Comparison of ENCODE assay signal across 9 cellular contexts in genomic region chr5:140631831-140632365, GRCh38. TPM values are rescaled to one million over a fixed set of nuclear protein-coding genes. Genes with fewer than 3 reads are reported as not detected.
DNase-seq lines count a peak whose midpoint lies in the region; ATAC-seq, FAIRE-seq and TF ChIP-seq lines count a peak whose summit lies in the region.
"Had no signal": no experiment of that assay in that cellular context is flagged by ENCODE, and none has a peak within 500 bp of the region (broad histone marks: within the 10 kb centered on the region; RNA-seq: fewer than 3 reads in every experiment).

No MANE protein-coding gene starts in this region.

- POLR2A ChIA-PET in CD4-positive, alpha-beta T cell (lab: Charles Lee) = interaction anchor here (1.2 to 2.7 kb wide), 11 partner anchors 11 to 285 kb away, joined by 4 to 45 read pairs (median 5); partner anchors contain the start of genes ANKHD1, APBB3, EIF4EBP3 and HARS1
- POLR2A ChIA-PET in IMR-90 (lab: Charles Lee; ENCODE audit: unreplicated experiment) = no interaction called here

- FAIRE-seq in keratinocyte (lab: Jason Lieb, UNC) = no peak

- no peak overlapping the region for H3K27ac ChIP-seq in CD4-positive, alpha-beta T cell (ENCODE audit: low read depth, low read length)
- H3K27ac ChIP-seq in IMR-90 (ENCODE audit: insufficient read depth, low read length) (no peak overlapping the region), angular gyrus (ENCODE audit: low read depth, low read length) (peak overlapping the region; percentile 67), keratinocyte (ENCODE audit: control insufficient read depth, insufficient read depth, low read length) (no peak overlapping the region), substantia nigra (ENCODE audit: low read depth, low read length, poor library complexity, severe bottlenecking) (peak overlapping the region; percentile 74), mesendoderm (ENCODE audit: low read depth, low read length) (no peak overlapping the region)
- H3K27ac ChIP-seq: cardiac muscle cell had no signal

- no peaks in the 10 kb centered on the region for H3K27me3 Mint-ChIP-seq in CD4-positive, alpha-beta T cell

- H4K20me1 ChIP-seq in IMR-90 (ENCODE audit: insufficient read depth, low read length) (no peaks in the 10 kb centered on the region), keratinocyte (ENCODE audit: control insufficient read depth, extremely low read depth, insufficient read depth, low read length) (no peaks in the 10 kb centered on the region)

- intact Hi-C loops in CD4-positive, alpha-beta T cell (cut with DNase I, micrococcal nuclease) = loop anchor here in 1 of 2 experiments (2.0 to 10.0 kb wide), 2 partner anchors 259 to 527 kb away; no protein-coding TSS in a partner anchor
- intact Hi-C loops in IMR-90 (cut with micrococcal nuclease) = loop anchor here (10.0 kb wide), 1 partner anchor 387 kb away; no protein-coding TSS in a partner anchor

- no peaks in the 10 kb centered on the region for H3K36me3 ChIP-seq in IMR-90 (ENCODE audit: control insufficient read depth, insufficient read depth, low read length)
- H3K36me3 ChIP-seq in keratinocyte (ENCODE audit: control insufficient read depth in 2 of 2, extremely low read depth in 1 of 2, insufficient read depth in 2 of 2, low read length in 2 of 2) = no peaks in the 10 kb centered on the region
- H3K36me3 ChIP-seq in mesendoderm (ENCODE audit: control insufficient read depth, insufficient read depth, low read length) = no peaks in the 10 kb centered on the region
- H3K36me3 ChIP-seq: cardiac muscle cell had no signal

- TF ChIP-seq CTCF in CD4-positive, alpha-beta T cell (IDR thresholded peaks at IDR 0.05) = no peak
- no peak for TF ChIP-seq CTCF in IMR-90 (conservative IDR thresholded peaks at IDR 0.05; ENCODE audit: low read depth, low read length)
- no peak for TF ChIP-seq CTCF in keratinocyte (optimal IDR thresholded peaks at IDR 0.05 in 1 of 3, IDR thresholded peaks at IDR 0.05 in 1 of 3, conservative IDR thresholded peaks at IDR 0.05 in 1 of 3; ENCODE audit: extremely low read depth in 1 of 3, insufficient read depth in 2 of 3, low read length in 3 of 3)

- H3K14ac ChIP-seq in IMR-90 (replicated peaks; ENCODE audit: low read depth, low read length) = no peak overlapping the region

- dilution Hi-C loops in IMR-90 (cut with HindIII; ENCODE audit: low sequenced_read_pairs, unreplicated experiment) (no loop called here), keratinocyte (cut with MboI; ENCODE audit: extremely low pct_ligation_motif_present, low sequenced_read_pairs) (no loop called here)

- H3K36me3 Mint-ChIP-seq in CD4-positive, alpha-beta T cell (ENCODE audit: low read depth) = no peaks in the 10 kb centered on the region

- H3K4ac ChIP-seq in IMR-90 (ENCODE audit: low read depth, low read length) (no peak overlapping the region), mesendoderm (ENCODE audit: low read depth, low read length) (no peak overlapping the region)

- no peaks in the 10 kb centered on the region for H3K79me2 ChIP-seq in keratinocyte (ENCODE audit: control insufficient read depth, insufficient read depth, low read length)
- H3K79me2 ChIP-seq in mesendoderm (ENCODE audit: control insufficient read depth, insufficient read depth, low read length) = no peaks in the 10 kb centered on the region

- H4K91ac ChIP-seq in IMR-90 (ENCODE audit: insufficient read depth, low read depth, low read length) = no peak overlapping the region

- H2AK5ac ChIP-seq in IMR-90 (ENCODE audit: low read depth, low read length) (no peak overlapping the region), mesendoderm (ENCODE audit: low read length) (no peak overlapping the region)

- H3K4me3 Mint-ChIP-seq in CD4-positive, alpha-beta T cell = peak overlapping the region; percentile 91

- H3K56ac ChIP-seq in IMR-90 (ENCODE audit: extremely low read depth, insufficient read depth, low read length) (no peak overlapping the region), mesendoderm (ENCODE audit: low read length) (no peak overlapping the region)

- no peak overlapping the region for H2BK120ac ChIP-seq in IMR-90 (ENCODE audit: low read depth, low read length)
- no peak overlapping the region for H2BK120ac ChIP-seq in mesendoderm (ENCODE audit: low read depth, low read length)

- H3K27ac Mint-ChIP-seq in CD4-positive, alpha-beta T cell = peak overlapping the region; percentile 79

- H3K4me2 ChIP-seq in IMR-90 (ENCODE audit: low read depth, low read length) (peak overlapping the region; percentile 71), keratinocyte (ENCODE audit: control insufficient read depth, extremely low read depth, insufficient read depth, low read depth, low read length) (peak overlapping the region; percentile 94), mesendoderm (ENCODE audit: low read length) (no peak overlapping the region)

- peak overlapping the region; percentile 60; the same call in 1 of the 2 replicates for H3K23ac ChIP-seq in IMR-90 (ENCODE audit: low read depth, low read length)
- no peak overlapping the region for H3K23ac ChIP-seq in mesendoderm (ENCODE audit: low read length)

- H3K9me3 ChIP-seq in CD4-positive, alpha-beta T cell (ENCODE audit: control insufficient read depth, low read length) = no peaks in the 10 kb centered on the region
- H3K9me3 ChIP-seq in IMR-90 (ENCODE audit: control insufficient read depth, insufficient read depth, low read length) (no peaks in the 10 kb centered on the region; the same call in 1 of the 2 replicates), keratinocyte (ENCODE audit: control insufficient read depth, low read depth, low read length) (no peaks in the 10 kb centered on the region)

- H3K27me3 ChIP-seq in CD4-positive, alpha-beta T cell (ENCODE audit: control insufficient read depth, insufficient read depth, low read length) = no peaks in the 10 kb centered on the region
- H3K27me3 ChIP-seq in IMR-90 (ENCODE audit: control insufficient read depth, insufficient read depth, low read length) = peaks cover 16% of the 10 kb centered on the region
- H3K27me3 ChIP-seq in keratinocyte (ENCODE audit: control insufficient read depth, extremely low read depth, insufficient read depth, low read length) = peaks cover 7% of the 10 kb centered on the region
- no peaks in the 10 kb centered on the region for H3K27me3 ChIP-seq in mesendoderm (ENCODE audit: insufficient read depth, low read length, poor library complexity)
- H3K27me3 ChIP-seq: cardiac muscle cell had no signal

- no peak for TF ChIP-seq RAD21 in IMR-90 (IDR thresholded peaks at IDR 0.05; ENCODE audit: low read length)

- H3K18ac ChIP-seq in IMR-90 (ENCODE audit: low read depth, low read length) (no peak overlapping the region), mesendoderm (ENCODE audit: low read length) (no peak overlapping the region)

- no peak overlapping the region for H2BK15ac ChIP-seq in IMR-90 (ENCODE audit: low read depth, low read length)
- H2BK15ac ChIP-seq in mesendoderm (replicated peaks; ENCODE audit: low read depth) = no peak overlapping the region

- H2BK5ac ChIP-seq in IMR-90 (ENCODE audit: low read depth, low read length, poor library complexity, severe bottlenecking) (no peak overlapping the region), mesendoderm (ENCODE audit: low read length) (no peak overlapping the region)

- CTCF ChIA-PET in CD4-positive, alpha-beta T cell (lab: Charles Lee) = interaction anchor here (1.0 to 1.9 kb wide), 2 partner anchors 16 to 78 kb away, joined by 3 to 5 read pairs; partner anchors contain the start of genes IK and NDUFA2
- CTCF ChIA-PET in IMR-90 (lab: Yijun Ruan, JAX) = no interaction called here

- ATAC-seq in CD4-positive, alpha-beta T cell (ENCODE audit: poor library complexity) = peak; percentile 78
- peak; percentile 39 for ATAC-seq in GM19463 (IDR thresholded peaks at IDR 0.05; ENCODE audit: unreplicated experiment)
- ATAC-seq in IMR-90 (ENCODE audit: low read depth) = peak; percentile 25

- peak in 9 of 10 experiments; percentile 15 to 51 (median 27) for DNase-seq in CD4-positive, alpha-beta T cell
- no peak for DNase-seq in IMR-90
- DNase-seq in keratinocyte (ENCODE audit: low read depth, low spot score) = no peak
- DNase-seq in substantia nigra (lab: John Stamatoyannopoulos, UW) = peak in 2 of 49 donors; percentile 57 to 59
- DNase-seq in mesendoderm = no peak
- no peak for DNase-seq in NOMO-1 treated with dmso at 0.1 percent for 144 hours (lab: John Stamatoyannopoulos, UW; ENCODE audit: unreplicated experiment)

- whole genome bisulfite sequencing in IMR-90 (ENCODE audit: extremely low coverage in 2 of 2, insufficient read length in 1 of 2), 2 experiments = 12% methylated on average over 20 of the region's 36 CpGs; no CpG with 5 or more reads in 1 of the 2 experiments
- WGBS in mesendoderm (ENCODE audit: extremely low coverage, insufficient coverage, low lambda C conversion rate) = no CpG with 5 or more reads among the region's 36 CpGs

- H3K9me3 Mint-ChIP-seq in CD4-positive, alpha-beta T cell = no peaks in the 10 kb centered on the region

- H3K79me1 ChIP-seq in IMR-90 (ENCODE audit: low read depth in 1 of 2, low read length in 2 of 2) = no peaks in the 10 kb centered on the region
- H3K79me1 ChIP-seq in mesendoderm (ENCODE audit: low read length) = no peaks in the 10 kb centered on the region

- H3K9ac ChIP-seq in IMR-90 (ENCODE audit: low read depth, low read length) = no peak overlapping the region
- peak overlapping the region; percentile 39 for H3K9ac ChIP-seq in keratinocyte (ENCODE audit: control insufficient read depth, extremely low read depth, insufficient read depth, low read length)
- no peak overlapping the region for H3K9ac ChIP-seq in mesendoderm (ENCODE audit: low read length)

- H4K5ac ChIP-seq in IMR-90 (ENCODE audit: low read depth, low read length) = no peak overlapping the region
- no peak overlapping the region for H4K5ac ChIP-seq in mesendoderm (ENCODE audit: low read length)

- H2AFZ ChIP-seq in IMR-90 (replicated peaks; ENCODE audit: low read length, poor library complexity) = peak overlapping the region; percentile 95
- peak overlapping the region; percentile 90 for H2AFZ ChIP-seq in keratinocyte (ENCODE audit: control insufficient read depth, low read length)

- H2BK20ac ChIP-seq in IMR-90 (ENCODE audit: low read depth, low read length) = no peak overlapping the region

- BruUV-seq in IMR-90 (replicated peaks; lab: Mats Ljungman, UMichigan) = no TSS peak

- H3K4me3 ChIP-seq in IMR-90 (ENCODE audit: insufficient read depth, low read depth, low read length) (peak overlapping the region; percentile 30), keratinocyte (ENCODE audit: control insufficient read depth in 2 of 3, extremely low read depth in 1 of 3, insufficient read depth in 2 of 3, low read depth in 1 of 3, low read length in 3 of 3) (peak overlapping the region; percentile 12 to 75 (median 32)), mesendoderm (ENCODE audit: low read length) (no peak overlapping the region)
- H3K4me3 ChIP-seq: cardiac muscle cell had no signal

- no peak for TF ChIP-seq POLR2A in IMR-90 (IDR thresholded peaks at IDR 0.05; ENCODE audit: low read depth, low read length)

- in situ Hi-C loops in IMR-90 (cut with MboI; ENCODE audit: low sequenced_read_pairs) = no loop called here

- H3K9me1 ChIP-seq in IMR-90 (ENCODE audit: insufficient read depth, low read length) = no peaks in the 10 kb centered on the region
- H3K9me1 ChIP-seq in keratinocyte (ENCODE audit: control insufficient read depth, extremely low read depth, insufficient read depth, low read length) = no peaks in the 10 kb centered on the region

- peak overlapping the region; percentile 29 for H2AK9ac ChIP-seq in IMR-90 (replicated peaks; ENCODE audit: low read depth, low read length, poor library complexity)

- H4K8ac ChIP-seq in IMR-90 (ENCODE audit: low read depth in 2 of 2, low read length in 2 of 2) = no peak overlapping the region
- H4K8ac ChIP-seq in mesendoderm (ENCODE audit: low read depth, low read length) = no peak overlapping the region

- H3K4me1 ChIP-seq in IMR-90 (ENCODE audit: control insufficient read depth, insufficient read depth, low read length) (peaks cover 5% of the 10 kb centered on the region; the same call in 1 of the 2 replicates), keratinocyte (ENCODE audit: control insufficient read depth, extremely low read depth, insufficient read depth, low read length) (peaks cover 21% of the 10 kb centered on the region), mesendoderm (ENCODE audit: control insufficient read depth, low read depth, low read length) (no peaks in the 10 kb centered on the region)

- H3K4me1 Mint-ChIP-seq in CD4-positive, alpha-beta T cell (ENCODE audit: low read depth) = peaks cover 24% of the 10 kb centered on the region

RNA-seq across cellular contexts. Expression of gene CD14, which starts 1.1 kb away (rescaled TPM):
- total RNA-seq in CD4-positive, alpha-beta T cell = 1 to 10 TPM; 1.7 to 2.1 TPM
- total RNA-seq in IMR-90 (2012; rRNA removed) = 0.18 TPM in 1 of 2 replicates, not detected in the other
- polyA plus RNA-seq in IMR-90 (2012; rRNA removed) = 0.17 and 0.19 TPM in 2 replicates
- polyA plus RNA-seq in IMR-90 (2012; cell fraction: cytosol; rRNA removed) = 0.34 and 0.70 TPM in 2 replicates
- 0.72 and 1.7 TPM in 2 replicates for polyA plus RNA-seq in IMR-90 (2012; cell fraction: nucleus; rRNA removed; ENCODE audit: low replicate concordance)
- 0.06 to 0.19 TPM (median 0.18 TPM) in 3 replicates for polyA plus RNA-seq in keratinocyte
- polyA plus RNA-seq in keratinocyte (2011; ENCODE audit: low read depth) = 0.31 TPM
- polyA plus RNA-seq in keratinocyte (2011; cell fraction: cytosol; rRNA removed) = 0.04 and 0.09 TPM in 2 replicates
- polyA plus RNA-seq in keratinocyte (2011; cell fraction: nucleus; rRNA removed) = 0.21 and 0.66 TPM in 2 replicates
- polyA plus RNA-seq in keratinocyte (2012; ENCODE audit: low replicate concordance) = 0.28 and 2.2 TPM in 2 replicates
- polyA minus RNA-seq in keratinocyte = 0.13 to 0.61 TPM in 2 of 3 replicates, not detected in the other
- not detected for polyA minus RNA-seq in keratinocyte (2011; cell fraction: cytosol; rRNA and poly(A)+ RNA removed)
- 0.32 TPM in 1 of 2 replicates, not detected in the other for polyA minus RNA-seq in keratinocyte (2011; cell fraction: nucleus; rRNA and poly(A)+ RNA removed)
- 0.06 TPM for polyA plus RNA-seq in mesendoderm (2013, experiment 1 of 2)
- 0.04 TPM for polyA plus RNA-seq in mesendoderm (2013, experiment 2 of 2)

RNA-seq across cellular contexts. Expression of gene TMCO6, which starts 7.4 kb away (rescaled TPM):
- total RNA-seq in CD4-positive, alpha-beta T cell = 10 to 100 TPM; 20.9 to 21.1 TPM
- 4.2 and 6.6 TPM in 2 replicates for total RNA-seq in IMR-90 (2012; rRNA removed)
- 7.2 and 10.6 TPM in 2 replicates for polyA plus RNA-seq in IMR-90 (2012; rRNA removed)
- 17.1 and 20.6 TPM in 2 replicates for polyA plus RNA-seq in IMR-90 (2012; cell fraction: cytosol; rRNA removed)
- 88.4 and 164 TPM in 2 replicates for polyA plus RNA-seq in IMR-90 (2012; cell fraction: nucleus; rRNA removed; ENCODE audit: low replicate concordance)
- 7.6 to 9.2 TPM (median 7.9 TPM) in 3 replicates for polyA plus RNA-seq in keratinocyte
- 6.1 TPM for polyA plus RNA-seq in keratinocyte (2011; ENCODE audit: low read depth)
- polyA plus RNA-seq in keratinocyte (2011; cell fraction: cytosol; rRNA removed) = 3.1 and 3.6 TPM in 2 replicates
- 22.0 and 29.0 TPM in 2 replicates for polyA plus RNA-seq in keratinocyte (2011; cell fraction: nucleus; rRNA removed)
- 7.3 and 8.4 TPM in 2 replicates for polyA plus RNA-seq in keratinocyte (2012; ENCODE audit: low replicate concordance)
- polyA minus RNA-seq in keratinocyte = 7.2 to 11.8 TPM (median 8.8 TPM) in 3 replicates
- polyA minus RNA-seq in keratinocyte (2011; cell fraction: cytosol; rRNA and poly(A)+ RNA removed) = 4.0 TPM
- polyA minus RNA-seq in keratinocyte (2011; cell fraction: nucleus; rRNA and poly(A)+ RNA removed) = 9.6 and 11.2 TPM in 2 replicates
- 15.0 TPM for polyA plus RNA-seq in mesendoderm (2013, experiment 1 of 2)
- polyA plus RNA-seq in mesendoderm (2013, experiment 2 of 2) = 15.0 TPM

RNA-seq across cellular contexts. Expression of gene NDUFA2, which starts 15.5 kb away (rescaled TPM):
- 10 to 100 TPM; 45.5 to 52.4 TPM for total RNA-seq in CD4-positive, alpha-beta T cell
- 20.4 and 30.0 TPM in 2 replicates for total RNA-seq in IMR-90 (2012; rRNA removed)
- polyA plus RNA-seq in IMR-90 (2012; rRNA removed) (104 and 131 TPM in 2 replicates), keratinocyte (65.6 to 143 TPM (median 101 TPM) in 3 replicates)
- 129 and 168 TPM in 2 replicates for polyA plus RNA-seq in IMR-90 (2012; cell fraction: cytosol; rRNA removed)
- 37.9 and 38.5 TPM in 2 replicates for polyA plus RNA-seq in IMR-90 (2012; cell fraction: nucleus; rRNA removed; ENCODE audit: low replicate concordance)
- polyA plus RNA-seq in keratinocyte (2011; ENCODE audit: low read depth) = 11.4 TPM
- polyA plus RNA-seq in keratinocyte (2011; cell fraction: cytosol; rRNA removed) = 64.9 and 84.3 TPM in 2 replicates
- 31.9 and 33.5 TPM in 2 replicates for polyA plus RNA-seq in keratinocyte (2011; cell fraction: nucleus; rRNA removed)
- 94.4 and 101 TPM in 2 replicates for polyA plus RNA-seq in keratinocyte (2012; ENCODE audit: low replicate concordance)
- polyA minus RNA-seq in keratinocyte = 9.2 to 31.0 TPM (median 18.5 TPM) in 3 replicates
- polyA minus RNA-seq in keratinocyte (2011; cell fraction: cytosol; rRNA and poly(A)+ RNA removed) = 42.2 TPM
- 9.8 and 11.5 TPM in 2 replicates for polyA minus RNA-seq in keratinocyte (2011; cell fraction: nucleus; rRNA and poly(A)+ RNA removed)
- 120 TPM for polyA plus RNA-seq in mesendoderm (2013, experiment 1 of 2)
- 117 TPM for polyA plus RNA-seq in mesendoderm (2013, experiment 2 of 2)

RNA-seq across cellular contexts. Expression of gene IK, which starts 15.7 kb away (rescaled TPM):
- total RNA-seq in CD4-positive, alpha-beta T cell = 100 to 1,000 TPM; 194 to 207 TPM
- total RNA-seq in IMR-90 (2012; rRNA removed) = 137 and 143 TPM in 2 replicates
- polyA plus RNA-seq in IMR-90 (2012; rRNA removed) (99.8 and 105 TPM in 2 replicates), keratinocyte (76.4 to 119 TPM (median 118 TPM) in 3 replicates)
- polyA plus RNA-seq in IMR-90 (2012; cell fraction: cytosol; rRNA removed) = 17.7 and 93.5 TPM in 2 replicates
- 22.3 and 96.4 TPM in 2 replicates for polyA plus RNA-seq in IMR-90 (2012; cell fraction: nucleus; rRNA removed; ENCODE audit: low replicate concordance)
- polyA plus RNA-seq in keratinocyte (2011; ENCODE audit: low read depth) = 156 TPM
- 80.0 and 83.2 TPM in 2 replicates for polyA plus RNA-seq in keratinocyte (2011; cell fraction: cytosol; rRNA removed)
- 95.3 and 118 TPM in 2 replicates for polyA plus RNA-seq in keratinocyte (2011; cell fraction: nucleus; rRNA removed)
- polyA plus RNA-seq in keratinocyte (2012; ENCODE audit: low replicate concordance) = 63.2 and 83.7 TPM in 2 replicates
- 41.4 to 48.4 TPM (median 42.1 TPM) in 3 replicates for polyA minus RNA-seq in keratinocyte
- polyA minus RNA-seq in keratinocyte (2011; cell fraction: cytosol; rRNA and poly(A)+ RNA removed) = 29.5 TPM
- polyA minus RNA-seq in keratinocyte (2011; cell fraction: nucleus; rRNA and poly(A)+ RNA removed) = 21.9 and 33.9 TPM in 2 replicates
- 99.6 TPM for polyA plus RNA-seq in mesendoderm (2013, experiment 1 of 2)
- polyA plus RNA-seq in mesendoderm (2013, experiment 2 of 2) = 101 TPM

RNA-seq across cellular contexts. Expression of gene WDR55, which starts 32.8 kb away (rescaled TPM):
- 10 to 100 TPM; 40.1 to 42.9 TPM for total RNA-seq in CD4-positive, alpha-beta T cell
- total RNA-seq in IMR-90 (2012; rRNA removed) = 19.2 and 20.4 TPM in 2 replicates
- polyA plus RNA-seq in IMR-90 (2012; rRNA removed) (18.0 and 19.0 TPM in 2 replicates), keratinocyte (21.6 to 29.3 TPM (median 22.1 TPM) in 3 replicates)
- 11.9 and 13.6 TPM in 2 replicates for polyA plus RNA-seq in IMR-90 (2012; cell fraction: cytosol; rRNA removed)
- 60.1 and 69.9 TPM in 2 replicates for polyA plus RNA-seq in IMR-90 (2012; cell fraction: nucleus; rRNA removed; ENCODE audit: low replicate concordance)
- polyA plus RNA-seq in keratinocyte (2011; ENCODE audit: low read depth) = 6.8 TPM
- polyA plus RNA-seq in keratinocyte (2011; cell fraction: cytosol; rRNA removed) = 18.5 and 19.9 TPM in 2 replicates
- 40.0 and 43.7 TPM in 2 replicates for polyA plus RNA-seq in keratinocyte (2011; cell fraction: nucleus; rRNA removed)
- polyA plus RNA-seq in keratinocyte (2012; ENCODE audit: low replicate concordance) = 20.5 and 23.3 TPM in 2 replicates
- 20.4 to 24.2 TPM (median 20.9 TPM) in 3 replicates for polyA minus RNA-seq in keratinocyte
- polyA minus RNA-seq in keratinocyte (2011; cell fraction: cytosol; rRNA and poly(A)+ RNA removed) = 24.2 TPM
- polyA minus RNA-seq in keratinocyte (2011; cell fraction: nucleus; rRNA and poly(A)+ RNA removed) = 13.6 and 17.0 TPM in 2 replicates
- polyA plus RNA-seq in mesendoderm (2013, experiment 1 of 2) = 15.7 TPM
- polyA plus RNA-seq in mesendoderm (2013, experiment 2 of 2) = 15.2 TPM

Comparison
In these comparisons a context has a peak if more than half of its experiments do, and no peak if none do; other contexts are left out.
1. ATAC-seq: peak in every context shown above with its lines; median percentile 78 in CD4-positive, alpha-beta T cell; 39 in GM19463; 25 in IMR-90.
2. DNase-seq: peak in CD4-positive, alpha-beta T cell (9 of 10); none in IMR-90 (single experiment), keratinocyte (single experiment), mesendoderm (single experiment) and NOMO-1 treated with dmso at 0.1 percent for 144 hours (single experiment).
3. H3K27ac ChIP-seq: peak in angular gyrus (single experiment) and substantia nigra (single experiment); none in CD4-positive, alpha-beta T cell (single experiment), IMR-90 (single experiment), keratinocyte (single experiment) and mesendoderm (single experiment).